ENCODE assay signal across 15 cellular contexts in genomic region chr11:78231962-78232459, GRCh38. TPM values are rescaled to one million over a fixed set of nuclear protein-coding genes. Genes with fewer than 3 reads are reported as not detected.
A peak's percentile ranks its signal among the peaks of the same experiment; 100 is the strongest.
DNase-seq lines count a peak whose midpoint lies in the region; ATAC-seq and TF ChIP-seq lines count a peak whose summit lies in the region.
"Had no signal": no experiment of that assay in that cellular context is flagged by ENCODE, and none has a peak within 500 bp of the region (broad histone marks: within the 10 kb centered on the region; RNA-seq: fewer than 3 reads in every experiment).

No MANE protein-coding gene starts in this region.

- H3K36me3 Mint-ChIP-seq in chondrocyte (ENCODE audit: low read depth): peaks cover 4% of the 10 kb centered on the region
- H3K36me3 Mint-ChIP-seq: stimulated activated effector memory CD8-positive, alpha-beta T cell treated with anti-CD3 and anti-CD28 coated beads, Interleukin-12 subunit alpha, Interleukin-12 subunit beta, amount 100 ng/mL, for 72 hours had no signal

- no peaks in the 10 kb centered on the region; the same call in 1 of the 2 replicates for H3K27me3 ChIP-seq in MG63
- H3K27me3 ChIP-seq in mesenchymal stem cell (ENCODE audit: control insufficient read depth in 1 of 2, insufficient read depth in 1 of 2, low read length in 2 of 2): no peaks in the 10 kb centered on the region
- no peaks in the 10 kb centered on the region for H3K27me3 ChIP-seq in left lung
- no peaks in the 10 kb centered on the region for H3K27me3 ChIP-seq in dorsolateral prefrontal cortex

- no peak overlapping the region for H3K18ac ChIP-seq in mesenchymal stem cell (ENCODE audit: low read depth in 1 of 2, low read length in 2 of 2)

- H3K23ac ChIP-seq in mesenchymal stem cell (ENCODE audit: low read length in 2 of 2): no peak overlapping the region

- DNase-seq in AG08395 (ENCODE audit: low spot score) (peak; percentile 48), MG63 (peak; percentile 67), chondrocyte (ENCODE audit: low spot score) (no peak), mesenchymal stem cell (peak; percentile 58), DMS153 treated with DMSO at 0.1 percent for 48 hours (lab: John Stamatoyannopoulos, UW; ENCODE audit: unreplicated experiment) (no peak), left lung (no peak), dorsolateral prefrontal cortex (no peak)
- DNase-seq: activated CD4-positive, CD25-positive, alpha-beta regulatory T cell treated with anti-CD3 and anti-CD28 coated beads, Interleukin-2, amount 50 U/mL, for 72 hours; Kasumi-1; naive B cell; NCI-H510A treated with DMSO at 0.1 percent for 48 hours had no signal

- H3K27ac Mint-ChIP-seq in chondrocyte (ENCODE audit: unreplicated experiment): peak overlapping the region; percentile 24
- H3K27ac Mint-ChIP-seq: B cell; stimulated activated effector memory CD8-positive, alpha-beta T cell treated with anti-CD3 and anti-CD28 coated beads, Interleukin-12 subunit alpha, Interleukin-12 subunit beta, amount 100 ng/mL, for 72 hours had no signal

- no peak overlapping the region for H3K14ac ChIP-seq in mesenchymal stem cell (ENCODE audit: low read length in 2 of 2)

- no peak overlapping the region for H3K4ac ChIP-seq in mesenchymal stem cell (ENCODE audit: low read depth in 1 of 2, low read length in 2 of 2)

- ATAC-seq in GM18517 (IDR thresholded peaks at IDR 0.05; ENCODE audit: unreplicated experiment) (no peak), left lung (no peak)
- ATAC-seq: HCT116; stimulated activated effector memory CD8-positive, alpha-beta T cell treated with anti-CD3 and anti-CD28 coated beads, Interleukin-12 subunit alpha, Interleukin-12 subunit beta, amount 100 ng/mL, for 72 hours had no signal

- no peaks in the 10 kb centered on the region for H3K9me3 Mint-ChIP-seq in chondrocyte (ENCODE audit: low read depth)
- H3K9me3 Mint-ChIP-seq: stimulated activated effector memory CD8-positive, alpha-beta T cell treated with anti-CD3 and anti-CD28 coated beads, Interleukin-12 subunit alpha, Interleukin-12 subunit beta, amount 100 ng/mL, for 72 hours had no signal

- no peak overlapping the region for H2AK5ac ChIP-seq in mesenchymal stem cell (ENCODE audit: low read length, severe bottlenecking)

- peak overlapping the region; percentile 7 for H3K27ac ChIP-seq in mesenchymal stem cell (ENCODE audit: low read length, poor library complexity, severe bottlenecking)
- H3K27ac ChIP-seq in left lung: no peak overlapping the region
- H3K27ac ChIP-seq in dorsolateral prefrontal cortex: peak overlapping the region in 22 of 59 donors; percentile 3 to 72 (median 30)

- H3K4me3 Mint-ChIP-seq in chondrocyte (ENCODE audit: unreplicated experiment): no peak overlapping the region
- H3K4me3 Mint-ChIP-seq: B cell; naive B cell; stimulated activated effector memory CD8-positive, alpha-beta T cell treated with anti-CD3 and anti-CD28 coated beads, Interleukin-12 subunit alpha, Interleukin-12 subunit beta, amount 100 ng/mL, for 72 hours had no signal

- H3K4me1 Mint-ChIP-seq in chondrocyte (ENCODE audit: low read depth): peaks cover 6% of the 10 kb centered on the region
- H3K4me1 Mint-ChIP-seq: stimulated activated effector memory CD8-positive, alpha-beta T cell treated with anti-CD3 and anti-CD28 coated beads, Interleukin-12 subunit alpha, Interleukin-12 subunit beta, amount 100 ng/mL, for 72 hours had no signal

- H2BK5ac ChIP-seq in mesenchymal stem cell (ENCODE audit: low read depth, low read length, poor library complexity, severe bottlenecking): no peak overlapping the region

- H4K8ac ChIP-seq in mesenchymal stem cell (ENCODE audit: low read length): no peak overlapping the region

- H3K9me3 ChIP-seq in MG63 (no peaks in the 10 kb centered on the region), mesenchymal stem cell (ENCODE audit: control insufficient read depth, low read length) (no peaks in the 10 kb centered on the region), left lung (no peaks in the 10 kb centered on the region)

- H3K27me3 Mint-ChIP-seq in chondrocyte (ENCODE audit: low read depth): no peaks in the 10 kb centered on the region
- H3K27me3 Mint-ChIP-seq: B cell, naive B cell had no signal

- no peak overlapping the region for H2BK120ac ChIP-seq in mesenchymal stem cell (ENCODE audit: low read depth, low read length)

- no peak overlapping the region for H4K91ac ChIP-seq in mesenchymal stem cell (ENCODE audit: low read length)

- intact Hi-C loops in left lung (cut with DNase I): no loop called here
- intact Hi-C loops in dorsolateral prefrontal cortex (cut with DNase I): no loop called here

- H3K4me3 ChIP-seq in MG63 (no peak overlapping the region), mesenchymal stem cell (ENCODE audit: insufficient read depth in 1 of 2, low read depth in 1 of 2, low read length in 2 of 2) (peak overlapping the region in 1 of 2 experiments; percentile 36), left lung (no peak overlapping the region), dorsolateral prefrontal cortex (no peak overlapping the region)

- H3K36me3 ChIP-seq in MG63 (no peaks in the 10 kb centered on the region), mesenchymal stem cell (ENCODE audit: control insufficient read depth in 1 of 2, insufficient read depth in 2 of 2, low read depth in 1 of 2, low read length in 2 of 2) (peaks cover 0 to 5% of the 10 kb centered on the region in 2 experiments), left lung (peaks cover 0 to under 1% of the 10 kb centered on the region in 2 donors)

- H3K79me1 ChIP-seq in mesenchymal stem cell (replicated peaks; ENCODE audit: low read length, poor library complexity, severe bottlenecking): peaks cover 5% of the 10 kb centered on the region

- peak overlapping the region; percentile 25 for H3K9ac ChIP-seq in mesenchymal stem cell (ENCODE audit: low read length)

- H2BK12ac ChIP-seq in mesenchymal stem cell (ENCODE audit: low read length in 2 of 2): no peak overlapping the region

- no peak overlapping the region for H2AFZ ChIP-seq in mesenchymal stem cell (ENCODE audit: low read depth, low read length)

- peaks cover 1% of the 10 kb centered on the region for H3K4me1 ChIP-seq in mesenchymal stem cell (ENCODE audit: control insufficient read depth, insufficient read depth, low read depth, low read length)
- peaks cover 0 to 26% of the 10 kb centered on the region in 2 donors for H3K4me1 ChIP-seq in left lung

- no peak overlapping the region for H2BK15ac ChIP-seq in mesenchymal stem cell (ENCODE audit: low read depth, poor library complexity, severe bottlenecking)

- TF ChIP-seq CTCF in chondrocyte (IDR thresholded peaks at IDR 0.05): no peak
- TF ChIP-seq CTCF in left lung (IDR thresholded peaks at IDR 0.05): no peak
- TF ChIP-seq CTCF in dorsolateral prefrontal cortex (IDR thresholded peaks at IDR 0.05 in 54 of 56, conservative IDR thresholded peaks at IDR 0.05 in 2 of 56; ENCODE audit: low read depth in 1 of 56, partially characterized antibody in 56 of 56): no peak

- no peak overlapping the region for H3K4me2 ChIP-seq in mesenchymal stem cell (ENCODE audit: low read length, poor library complexity, severe bottlenecking)

RNA-seq across cellular contexts. Expression of gene USP35, which starts 43.3 kb away (rescaled TPM):
- 3.9 and 4.5 TPM in 2 replicates for total RNA-seq in MG63 (2014; rRNA removed; shearing (Covaris generic); ENCODE audit: low replicate concordance)
- total RNA-seq in chondrocyte (14.0 to 14.5 TPM (median 14.0 TPM) in 3 replicates), left lung (1 to 10 TPM; 7.4 to 8.0 TPM), dorsolateral prefrontal cortex (10 to 100 TPM; 13.0 to 38.4 (median 25.1) TPM)
- polyA plus RNA-seq in mesenchymal stem cell (2013, experiment 1 of 2): 7.1 TPM
- polyA plus RNA-seq in mesenchymal stem cell (2013, experiment 2 of 2): 6.9 TPM

RNA-seq across cellular contexts. Expression of gene KCTD21, which starts 43.6 kb away (rescaled TPM):
- 1.7 and 4.3 TPM in 2 replicates for total RNA-seq in MG63 (2014; rRNA removed; shearing (Covaris generic); ENCODE audit: low replicate concordance)
- total RNA-seq in chondrocyte (12.6 to 15.2 TPM (median 14.7 TPM) in 3 replicates), left lung (10 to 100 TPM; 11.8 to 12.0 TPM), dorsolateral prefrontal cortex (10 to 100 TPM in 118 of 120 experiments, 1 to 10 TPM in 2; 8.7 to 23.5 (median 15.9) TPM)
- polyA plus RNA-seq in mesenchymal stem cell (2013, experiment 1 of 2): 11.7 TPM
- polyA plus RNA-seq in mesenchymal stem cell (2013, experiment 2 of 2): 12.2 TPM

Comparison
In these comparisons a context has a peak if more than half of its experiments do, and no peak if none do; other contexts are left out.
1. DNase-seq: peak in AG08395 (single experiment), MG63 (single experiment) and mesenchymal stem cell (single experiment); none in chondrocyte (single experiment), DMS153 treated with DMSO at 0.1 percent for 48 hours (single experiment), left lung (0 of 2) and dorsolateral prefrontal cortex (0 of 10).